In the genomic region with DNA sequence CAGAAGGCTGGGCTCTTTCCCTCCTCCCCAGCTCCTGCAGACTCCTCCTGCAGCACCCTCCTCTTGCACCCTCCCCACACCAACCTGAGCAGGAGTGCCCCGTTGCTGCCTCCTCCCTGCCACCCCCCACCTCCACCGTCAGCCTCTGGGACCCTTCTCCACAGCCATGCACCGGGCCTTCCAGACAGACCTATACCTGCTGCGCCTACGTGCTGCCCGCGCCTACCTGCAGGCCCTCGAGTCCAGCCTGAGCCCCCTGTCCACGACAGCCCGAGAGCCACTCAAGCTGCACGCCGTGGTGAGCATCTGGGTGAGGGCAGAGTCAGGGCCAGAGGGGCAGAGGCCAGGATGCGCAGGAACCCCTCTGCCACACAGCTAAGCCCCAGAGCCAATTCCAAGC, we compare ENCODE assay signal across 28 cellular contexts. TPM values are rescaled to one million over a fixed set of nuclear protein-coding genes. Genes with fewer than 3 reads are reported as not detected.
"Had no signal": no experiment of that assay in that cellular context is flagged by ENCODE, and none has a peak within 500 bp of the region (broad histone marks: within the 10 kb centered on the region; RNA-seq: fewer than 3 reads in every experiment).

No MANE protein-coding gene starts in this region.

- H3K27ac Mint-ChIP-seq: activated CD8-positive, alpha-beta T cell treated with anti-CD3 and anti-CD28 coated beads, Interleukin-2, amount 10 ng/mL, durations not matched to agents 7 days and 5 days; activated T-helper 1 cell treated with anti-CD3 and anti-CD28 coated beads, Interleukin-12 subunit alpha, Interleukin-12 subunit beta, Interleukin-2, Interleukin-4 antibody, amounts not matched to agents 30 ng/mL and 10 ng/mL and 1 ng/mL, durations not matched to agents 14 hours and 24 hours and 36 hours; mesothelial cell of epicardium; natural killer cell treated with Interleukin-12 subunit alpha and Interleukin-12 subunit beta and Interleukin-15 and Interleukin-18, amount 100 ng/mL, for 72 hours had no signal

- ATAC-seq: activated CD8-positive, alpha-beta T cell treated with anti-CD3 and anti-CD28 coated beads, Interleukin-2, amount 10 ng/mL, durations not matched to agents 7 days and 5 days; effector memory CD8-positive, alpha-beta T cell; gastrocnemius medialis had no signal

- H3K9me3 ChIP-seq: ascending aorta, breast epithelium, colonic mucosa, esophagus muscularis mucosa, gastrocnemius medialis, left ventricle myocardium inferior, stomach, suprapubic skin, transverse colon, uterus had no signal

- H3K36me3 ChIP-seq: breast epithelium, colonic mucosa, uterus had no signal

- H3K4me1 Mint-ChIP-seq: mesothelial cell of epicardium had no signal

- H3K4me3 Mint-ChIP-seq: activated CD8-positive, alpha-beta T cell treated with anti-CD3 and anti-CD28 coated beads, Interleukin-2, amount 10 ng/mL, durations not matched to agents 7 days and 5 days; activated T-helper 1 cell treated with anti-CD3 and anti-CD28 coated beads, Interleukin-12 subunit alpha, Interleukin-12 subunit beta, Interleukin-2, Interleukin-4 antibody, amounts not matched to agents 30 ng/mL and 10 ng/mL and 1 ng/mL, durations not matched to agents 14 hours and 24 hours and 36 hours; effector memory CD8-positive, alpha-beta T cell; mesothelial cell of epicardium; natural killer cell treated with Interleukin-12 subunit alpha and Interleukin-12 subunit beta and Interleukin-15 and Interleukin-18, amount 100 ng/mL, for 72 hours had no signal

- H2AFZ ChIP-seq: parathyroid adenoma had no signal

- DNase-seq: activated CD4-positive, alpha-beta T cell treated with anti-CD3 and anti-CD28 coated beads for 1 hour; activated CD4-positive, alpha-beta T cell treated with anti-CD3 and anti-CD28 coated beads, Interleukin-2, amount 50 U/mL, for 1 hour; activated CD8-positive, alpha-beta T cell treated with anti-CD3 and anti-CD28 coated beads, Interleukin-2, amount 10 ng/mL, durations not matched to agents 7 days and 5 days; activated gamma-delta T cell; activated naive CD4-positive, alpha-beta T cell treated with anti-CD3 and anti-CD28 coated beads, Interleukin-2, amount 50 U/mL, for 16 hours; colonic mucosa; dorsolateral prefrontal cortex; effector memory CD8-positive, alpha-beta T cell; gastrocnemius medialis; hippocampal formation; kidney glomerular epithelial cell; left ventricle myocardium inferior; mammary epithelial cell; stimulated activated CD4-positive, alpha-beta T cell treated with anti-CD3 and anti-CD28 coated beads, Interleukin-12 subunit alpha, Interleukin-12 subunit beta, amount 100 ng/mL, for 4 hours; stimulated activated CD4-positive, alpha-beta T cell treated with anti-CD3 and anti-CD28 coated beads, Interleukin-4, amount 100 ng/mL, for 4 hours; stomach; T-helper 1 cell; transverse colon; uterus had no signal

- H3K27me3 Mint-ChIP-seq: effector memory CD8-positive, alpha-beta T cell; natural killer cell treated with Interleukin-12 subunit alpha and Interleukin-12 subunit beta and Interleukin-15 and Interleukin-18, amount 100 ng/mL, for 72 hours had no signal

- H3K27me3 ChIP-seq: ascending aorta, breast epithelium, colonic mucosa, dorsolateral prefrontal cortex, esophagus muscularis mucosa, gastrocnemius medialis, stomach, suprapubic skin, transverse colon, uterus had no signal

- H3K4me1 ChIP-seq: ascending aorta, breast epithelium, colonic mucosa, esophagus muscularis mucosa, parathyroid adenoma, stomach, suprapubic skin, transverse colon, uterus had no signal

- H3K9ac ChIP-seq: parathyroid adenoma had no signal

- FAIRE-seq: endothelial cell of umbilical vein had no signal

- H3K4me3 ChIP-seq: ascending aorta, breast epithelium, colonic mucosa, dorsolateral prefrontal cortex, esophagus muscularis mucosa, gastrocnemius medialis, left ventricle myocardium inferior, stomach, suprapubic skin, transverse colon, uterus had no signal

- H3K36me3 Mint-ChIP-seq: natural killer cell treated with Interleukin-12 subunit alpha and Interleukin-12 subunit beta and Interleukin-15 and Interleukin-18, amount 100 ng/mL, for 72 hours had no signal

- H3K79me2 ChIP-seq: parathyroid adenoma had no signal

- H3K9me3 Mint-ChIP-seq: activated T-helper 1 cell treated with anti-CD3 and anti-CD28 coated beads, Interleukin-12 subunit alpha, Interleukin-12 subunit beta, Interleukin-2, Interleukin-4 antibody, amounts not matched to agents 30 ng/mL and 10 ng/mL and 1 ng/mL, durations not matched to agents 14 hours and 24 hours and 36 hours; effector memory CD8-positive, alpha-beta T cell; mesothelial cell of epicardium; natural killer cell treated with Interleukin-12 subunit alpha and Interleukin-12 subunit beta and Interleukin-15 and Interleukin-18, amount 100 ng/mL, for 72 hours had no signal

- H3K27ac ChIP-seq: ascending aorta, breast epithelium, colonic mucosa, dorsolateral prefrontal cortex, esophagus muscularis mucosa, gastrocnemius medialis, left ventricle myocardium inferior, parathyroid adenoma, stomach, suprapubic skin, transverse colon, uterus had no signal

RNA-seq across cellular contexts. Expression of gene ACTN3, which starts 17.0 kb away (rescaled TPM):
- total RNA-seq: activated CD8-positive, alpha-beta T cell treated with anti-CD3 and anti-CD28 coated beads, Interleukin-2, amount 10 ng/mL, durations not matched to agents 7 days and 5 days; ascending aorta; esophagus muscularis mucosa; left ventricle myocardium inferior; mammary epithelial cell; stomach; suprapubic skin; transverse colon had no signal

RNA-seq across cellular contexts. Expression of gene CTSF, which starts 38.8 kb away (rescaled TPM):
- total RNA-seq: mesothelial cell of epicardium had no signal
